In genomic region chr6:164928366-164929154, GRCh38 we compare ENCODE assay signal across 1 cellular context.
TF ChIP-seq lines count a peak whose summit lies in the region.

No MANE protein-coding gene starts in this region.

TF ChIP-seq in HepG2, 621 proteins besides CTCF, POLR2A, EP300 and RAD21 (continued from another document):
- TF ChIP-seq PLSCR1 (CRISPR knock-in tag; IDR thresholded peaks at IDR 0.05; ENCODE audit: borderline replicate concordance) (no peak), ZKSCAN1 (IDR thresholded peaks at IDR 0.05; ENCODE audit: low read length) (no peak), ZXDC (CRISPR knock-in tag; IDR thresholded peaks at IDR 0.05) (no peak), ZFP1 (CRISPR knock-in tag; IDR thresholded peaks at IDR 0.05) (no peak), ATF3 (CRISPR knock-in tag; IDR thresholded peaks at IDR 0.05) (no peak), ZNF83 (CRISPR knock-in tag; IDR thresholded peaks at IDR 0.05; ENCODE audit: borderline replicate concordance) (no peak), MAFG (CRISPR knock-in tag; IDR thresholded peaks at IDR 0.05) (no peak), ZMYM3 (CRISPR knock-in tag; IDR thresholded peaks at IDR 0.05) (no peak), FOXK1 (CRISPR knock-in tag; IDR thresholded peaks at IDR 0.05; ENCODE audit: borderline replicate concordance, low read depth) (no peak), USF2 (IDR thresholded peaks at IDR 0.05; ENCODE audit: low read depth, low read length) (no peak), USF2 (CRISPR knock-in tag; IDR thresholded peaks at IDR 0.05; ENCODE audit: borderline replicate concordance) (no peak), THAP11 (CRISPR knock-in tag; IDR thresholded peaks at IDR 0.05) (no peak)
TF ChIP-seq in HepG2: peak in this region for 0.
